25 cellular contexts compared by ENCODE assay signal in genomic region chr17:1091190-1091534, GRCh38.
DNase-seq lines count a peak whose midpoint lies in the region; TF ChIP-seq lines count a peak whose summit lies in the region.
"Had no signal": no experiment of that assay in that cellular context is flagged by ENCODE, and none has a peak within 500 bp of the region (broad histone marks: within the 10 kb centered on the region; RNA-seq: fewer than 3 reads in every experiment).

No MANE protein-coding gene starts in this region.

- H2BK120ac ChIP-seq in neuronal stem cell (ENCODE audit: low read depth, low read length) = no peak overlapping the region

- no peak overlapping the region for H3K4me2 ChIP-seq in neuronal stem cell (ENCODE audit: insufficient read depth, low read length, poor library complexity, severe bottlenecking)
- H3K4me2 ChIP-seq: GM23338 had no signal

- H3K4me3 ChIP-seq in breast epithelium (peak overlapping the region in 2 of 3 donors; percentile 36 to 39), epithelial cell of esophagus (ENCODE audit: low read length) (peak overlapping the region; percentile 13), neuronal stem cell (ENCODE audit: low read length in 2 of 2) (no peak overlapping the region), urinary bladder (ENCODE audit: low read depth, low read length) (no peak overlapping the region)
- H3K4me3 ChIP-seq: GM23338, left lung had no signal

- H3K4me1 ChIP-seq in breast epithelium (peaks cover 2 to 9% of the 10 kb centered on the region in 2 donors), neuronal stem cell (ENCODE audit: control insufficient read depth in 2 of 2, insufficient read depth in 1 of 2, low read depth in 1 of 2, low read length in 2 of 2) (peaks cover 0 to 3% of the 10 kb centered on the region in 2 donors), urinary bladder (ENCODE audit: insufficient read depth) (no peaks in the 10 kb centered on the region)
- H3K4me1 ChIP-seq: Caco-2 had no signal

- H2BK5ac ChIP-seq in neuronal stem cell (ENCODE audit: low read length) = no peak overlapping the region

- no peak overlapping the region for H3K4me3 Mint-ChIP-seq in MCF 10A (ENCODE audit: unreplicated experiment)
- H3K4me3 Mint-ChIP-seq: CD14-positive monocyte; central memory CD8-positive, alpha-beta T cell; GM23338; mesothelial cell of epicardium; T-cell had no signal

- no peak overlapping the region for H3K27ac Mint-ChIP-seq in MCF 10A (ENCODE audit: low read depth, unreplicated experiment)
- H3K27ac Mint-ChIP-seq: GM23338, mesothelial cell of epicardium, T-cell had no signal

- POLR2A ChIA-PET in MCF 10A (lab: Yijun Ruan, JAX) = no interaction called here

- no peaks in the 10 kb centered on the region for H3K4me1 Mint-ChIP-seq in MCF 10A (ENCODE audit: insufficient read depth, unreplicated experiment)

- DNase-seq in breast epithelium (ENCODE audit: low spot score in 2 of 2) (no peak), MCF 10A (ENCODE audit: unreplicated experiment) (no peak), epithelial cell of esophagus (ENCODE audit: low read depth) (no peak), neuronal stem cell (ENCODE audit: low spot score) (no peak), AG08395 (ENCODE audit: low spot score) (no peak), NCI-H446 treated with DMSO at 0.1 percent for 48 hours (lab: John Stamatoyannopoulos, UW) (no peak)
- DNase-seq in activated CD4-positive, alpha-beta T cell treated with anti-CD3 and anti-CD28 coated beads, Interleukin-2, amount 50 U/mL, for 4 hours = no peak
- DNase-seq: activated naive CD4-positive, alpha-beta T cell; activated T-cell treated with anti-CD3 and anti-CD28 coated beads, Interleukin-2, amount 50 U/mL, for 48 hours; Caco-2; IMR-90; NCI-H1048; NCI-H446; stimulated activated CD4-positive, alpha-beta T cell treated with anti-CD3 and anti-CD28 coated beads, Interleukin-12 subunit alpha, Interleukin-12 subunit beta, amount 100 ng/mL, for 4 hours; stimulated activated CD4-positive, alpha-beta T cell treated with anti-CD3 and anti-CD28 coated beads, Interleukin-2, amount 100 ng/mL, for 48 hours; T-cell; trophoblast cell had no signal

- TF ChIP-seq CTCF in breast epithelium (IDR thresholded peaks at IDR 0.05) = no peak
- TF ChIP-seq CTCF in MCF 10A (IDR thresholded peaks at IDR 0.05; ENCODE audit: unreplicated experiment) = no peak
- TF ChIP-seq CTCF in epithelial cell of esophagus (IDR thresholded peaks at IDR 0.05; ENCODE audit: insufficient read depth, low read depth, low read length, missing control alignments) = no peak

- CTCF ChIA-PET in MCF 10A (lab: Yijun Ruan, JAX) = no interaction called here

- H3K9ac ChIP-seq in neuronal stem cell (ENCODE audit: low read depth, low read length, poor library complexity) = no peak overlapping the region

- H3K27me3 Mint-ChIP-seq in MCF 10A (ENCODE audit: insufficient read depth, unreplicated experiment) = no peaks in the 10 kb centered on the region
- H3K27me3 Mint-ChIP-seq: central memory CD8-positive, alpha-beta T cell; T-cell had no signal

- no peak overlapping the region for H2BK15ac ChIP-seq in neuronal stem cell (ENCODE audit: low read length)

- H3K36me3 ChIP-seq in breast epithelium (no peaks in the 10 kb centered on the region), neuronal stem cell (replicated peaks in 1 of 2; ENCODE audit: control insufficient read depth in 2 of 2, insufficient read depth in 2 of 2, low read length in 2 of 2) (peaks cover 9 to 59% of the 10 kb centered on the region in 2 donors), urinary bladder (ENCODE audit: insufficient read depth) (no peaks in the 10 kb centered on the region)

- no peak overlapping the region for H3K4ac ChIP-seq in neuronal stem cell (ENCODE audit: low read length)

- BruUV-seq in MCF 10A (replicated peaks; lab: Mats Ljungman, UMichigan) = no TSS peak

- no peak overlapping the region for H2AK5ac ChIP-seq in neuronal stem cell (ENCODE audit: low read depth, low read length)

- TF ChIP-seq POLR2A in breast epithelium (IDR thresholded peaks at IDR 0.05) = no peak

- H4K8ac ChIP-seq in neuronal stem cell (ENCODE audit: low read depth, low read length) = no peak overlapping the region

- peaks cover 7% of the 10 kb centered on the region for H3K79me1 ChIP-seq in neuronal stem cell (ENCODE audit: low read depth, low read length)

- H3K36me3 Mint-ChIP-seq in MCF 10A (ENCODE audit: insufficient read depth, unreplicated experiment) = peaks cover 19% of the 10 kb centered on the region

- H3K27me3 ChIP-seq in breast epithelium = no peaks in the 10 kb centered on the region
- no peaks in the 10 kb centered on the region for H3K27me3 ChIP-seq in neuronal stem cell (ENCODE audit: control insufficient read depth in 3 of 3, insufficient read depth in 3 of 3, low read depth in 1 of 3, low read length in 3 of 3)
- H3K27me3 ChIP-seq: left lung, neutrophil had no signal

- intact Hi-C loops in breast epithelium (cut with DNase I; ENCODE audit: low total_unique reads) = no loop called here
- intact Hi-C loops in MCF 10A (cut with micrococcal nuclease) = no loop called here

- H2AFZ ChIP-seq in neuronal stem cell (ENCODE audit: low read length) = no peak overlapping the region
- H2AFZ ChIP-seq: GM23338 had no signal

- H2BK12ac ChIP-seq in neuronal stem cell (ENCODE audit: low read length) = no peak overlapping the region

- H3K9me3 ChIP-seq in breast epithelium (no peaks in the 10 kb centered on the region), neuronal stem cell (replicated peaks in 1 of 2; ENCODE audit: control insufficient read depth in 2 of 2, insufficient read depth in 1 of 2, low read depth in 1 of 2, low read length in 2 of 2) (peaks cover 0 to 2% of the 10 kb centered on the region in 2 donors)
- H3K9me3 ChIP-seq: Caco-2, left lung, neutrophil had no signal

- no peak overlapping the region for H3K18ac ChIP-seq in neuronal stem cell (ENCODE audit: low read length)

- WGBS in neuronal stem cell (ENCODE audit: extremely low coverage in 2 of 2, insufficient read length in 2 of 2, insufficient replicate concordance in 1 of 2), 2 donors = no CpG with 5 or more reads among the region's 8 CpGs
- 80% methylated on average over 8 of the region's 8 CpGs for WGBS in urinary bladder

- H3K27ac ChIP-seq in breast epithelium (peak overlapping the region; percentile 89 to 95), neuronal stem cell (replicated peaks; ENCODE audit: low read length) (no peak overlapping the region), urinary bladder (ENCODE audit: low read depth) (peak overlapping the region; percentile 68)
- H3K27ac ChIP-seq: 22Rv1, neutrophil had no signal

- peak overlapping the region; percentile 55 for H3K23ac ChIP-seq in neuronal stem cell (ENCODE audit: low read depth, low read length, poor library complexity)

- no peak overlapping the region for H4K91ac ChIP-seq in neuronal stem cell (ENCODE audit: low read depth, low read length, poor library complexity)

- no peak overlapping the region for H3K14ac ChIP-seq in neuronal stem cell (ENCODE audit: low read length)

- no peaks in the 10 kb centered on the region for H3K9me3 Mint-ChIP-seq in MCF 10A (ENCODE audit: unreplicated experiment)
- H3K9me3 Mint-ChIP-seq: CD14-positive monocyte; central memory CD8-positive, alpha-beta T cell; GM23338; mesothelial cell of epicardium; T-cell had no signal

Comparison
In these comparisons a context has a peak if more than half of its experiments do, and no peak if none do; other contexts are left out.
1. H3K4me3 ChIP-seq: peak in breast epithelium (2 of 3) and epithelial cell of esophagus (single experiment); none in neuronal stem cell (0 of 2) and urinary bladder (single experiment).